ENCODE assay signal across 25 cellular contexts in the genomic region with DNA sequence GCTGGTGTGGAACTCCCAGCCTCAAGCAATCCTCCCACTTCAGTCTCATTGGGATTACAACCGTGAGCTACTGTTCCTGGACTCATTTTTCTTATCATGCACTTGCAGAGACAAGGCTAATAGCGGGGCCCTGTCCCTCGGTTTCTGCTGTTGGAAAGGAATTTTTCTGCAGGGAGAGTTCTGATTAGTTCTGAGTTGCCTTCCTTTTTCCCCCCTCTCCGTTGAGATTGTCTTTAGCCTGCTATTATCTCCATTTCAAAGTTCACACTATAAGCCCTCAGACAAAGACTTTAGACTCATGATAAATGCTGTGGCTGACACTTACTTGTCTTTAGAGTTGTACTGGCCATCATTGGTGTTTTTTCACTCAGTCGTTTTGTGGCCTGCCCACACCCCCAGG.
"Had no signal": no experiment of that assay in that cellular context is flagged by ENCODE, and none has a peak within 500 bp of the region (broad histone marks: within the 10 kb centered on the region; RNA-seq: fewer than 3 reads in every experiment).

No MANE protein-coding gene starts in this region.

- DNase-seq: activated CD4-positive, alpha-beta T cell treated with anti-CD3 and anti-CD28 coated beads for 48 hours; activated CD8-positive, alpha-beta memory T cell treated with anti-CD3 and anti-CD28 coated beads for 24 hours; activated CD8-positive, alpha-beta memory T cell treated with anti-CD3 and anti-CD28 coated beads, Interleukin-2, amount 50 U/mL, for 4 hours; activated effector memory CD4-positive, alpha-beta T cell treated with Interleukin-2 at 50 U/mL for 16 hours; activated naive CD4-positive, alpha-beta T cell treated with anti-CD3 and anti-CD28 coated beads, Interleukin-2, amount 10 ng/mL, durations not matched to agents 7 days and 5 days; activated T-cell treated with anti-CD3 and anti-CD28 coated beads, Interleukin-2, amount 50 U/mL, for 4 hours; anterior cingulate cortex; body of pancreas; cortex of kidney; foreskin fibroblast; heart right ventricle; left lung; mammary epithelial cell; occipital lobe; right lobe of liver; stimulated activated CD4-positive, alpha-beta T cell treated with anti-CD3 and anti-CD28 coated beads, Interleukin-15, amount 100 ng/mL, for 24 hours; stimulated activated naive CD4-positive, alpha-beta T cell; SW 1271; T-helper 17 cell; upper lobe of left lung had no signal

- H3K27ac ChIP-seq: body of pancreas, cardiac muscle cell, heart right ventricle, left lung, right lobe of liver, SK-N-MC, skin epidermis, upper lobe of left lung had no signal

- H3K9me3 Mint-ChIP-seq: activated naive CD4-positive, alpha-beta T cell treated with anti-CD3 and anti-CD28 coated beads, Interleukin-2, amount 10 ng/mL, durations not matched to agents 7 days and 5 days; activated T-cell treated with anti-CD3 and anti-CD28 coated beads, Interleukin-2, amount 50 U/mL, for 4 hours; neural crest cell had no signal

- H3K36me3 ChIP-seq: cardiac muscle cell, right lobe of liver had no signal

- H3K27me3 ChIP-seq: body of pancreas, cardiac muscle cell, heart right ventricle, left lung, right lobe of liver, upper lobe of left lung had no signal

- H3K4me3 Mint-ChIP-seq: activated naive CD4-positive, alpha-beta T cell treated with anti-CD3 and anti-CD28 coated beads, Interleukin-2, amount 10 ng/mL, durations not matched to agents 7 days and 5 days; activated T-cell treated with anti-CD3 and anti-CD28 coated beads, Interleukin-2, amount 50 U/mL, for 4 hours; neural crest cell; T-helper 17 cell had no signal

- H3K27ac Mint-ChIP-seq: activated naive CD4-positive, alpha-beta T cell treated with anti-CD3 and anti-CD28 coated beads, Interleukin-2, amount 10 ng/mL, durations not matched to agents 7 days and 5 days; T-helper 17 cell had no signal

- H3K4me3 ChIP-seq: body of pancreas, cardiac muscle cell, heart right ventricle, left lung, right lobe of liver, SK-N-MC, skin epidermis, upper lobe of left lung had no signal

- FAIRE-seq: endometrium had no signal

- H3K4me1 ChIP-seq: body of pancreas, left lung, right lobe of liver, upper lobe of left lung had no signal

- H3K27me3 Mint-ChIP-seq: activated naive CD4-positive, alpha-beta T cell treated with anti-CD3 and anti-CD28 coated beads, Interleukin-2, amount 10 ng/mL, durations not matched to agents 7 days and 5 days; T-helper 17 cell had no signal

- H3K9me3 ChIP-seq: body of pancreas, heart right ventricle, left lung, right lobe of liver, upper lobe of left lung had no signal
